ENCODE assay signal across 14 cellular contexts in the genomic region with DNA sequence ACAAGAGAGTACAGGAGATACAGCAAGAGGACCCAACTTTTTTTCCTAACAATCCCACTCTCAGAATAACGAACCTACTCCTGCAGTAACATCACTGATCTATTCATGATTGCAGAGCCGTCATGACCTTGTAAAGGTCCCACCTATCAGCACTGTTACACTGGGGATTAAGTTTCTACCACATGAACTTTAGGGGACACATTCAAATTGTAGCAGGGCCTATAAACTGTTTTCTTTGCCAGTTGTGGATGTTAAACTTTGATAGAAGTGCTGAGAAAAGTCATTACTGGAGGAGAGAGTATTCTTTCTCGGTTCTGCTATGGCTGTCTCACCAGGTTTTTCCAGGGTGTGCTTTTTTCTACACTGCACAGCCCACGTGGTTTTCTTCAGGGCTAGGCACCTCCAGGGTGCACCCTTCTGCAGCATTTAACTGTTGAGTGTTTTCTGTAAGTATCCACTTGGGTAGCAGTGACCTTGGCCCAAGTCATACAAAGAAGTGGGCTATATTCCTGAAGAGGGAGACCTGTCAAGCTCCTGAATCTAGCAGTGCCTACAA.
DNase-seq lines count a peak whose midpoint lies in the region; ATAC-seq and TF ChIP-seq lines count a peak whose summit lies in the region.
"Had no signal": no experiment of that assay in that cellular context is flagged by ENCODE, and none has a peak within 500 bp of the region (broad histone marks: within the 10 kb centered on the region; RNA-seq: fewer than 3 reads in every experiment).

No MANE protein-coding gene starts in this region.

- H4K20me1 ChIP-seq in neural progenitor cell (ENCODE audit: low read depth): no peaks in the 10 kb centered on the region

- intact Hi-C loops in activated T-helper 2 cell treated with anti-CD3 and anti-CD28 coated beads, Interferon-gamma antibody, Interleukin-2, Interleukin-4, amounts not matched to agents 10 μg/mL and 5 μg/mL and 100 μg/mL, durations not matched to agents 14 hours and 24 hours and 36 hours (cut with micrococcal nuclease): loop anchor here (1.0 to 2.0 kb wide), 2 partner anchors 8 to 68 kb away; no protein-coding TSS in a partner anchor

- H3K9me3 ChIP-seq in neural progenitor cell (ENCODE audit: low read depth): no peaks in the 10 kb centered on the region
- H3K9me3 ChIP-seq: left ventricle myocardium inferior had no signal

- peaks cover 35% of the 10 kb centered on the region for H3K4me1 Mint-ChIP-seq in activated T-helper 2 cell treated with anti-CD3 and anti-CD28 coated beads, Interferon-gamma antibody, Interleukin-2, Interleukin-4, amounts not matched to agents 10 μg/mL and 5 μg/mL and 100 μg/mL, durations not matched to agents 14 hours and 24 hours and 36 hours (ENCODE audit: low read depth)
- no peaks in the 10 kb centered on the region for H3K4me1 Mint-ChIP-seq in neural progenitor cell

- H3K36me3 Mint-ChIP-seq in activated T-helper 2 cell treated with anti-CD3 and anti-CD28 coated beads, Interferon-gamma antibody, Interleukin-2, Interleukin-4, amounts not matched to agents 10 μg/mL and 5 μg/mL and 100 μg/mL, durations not matched to agents 14 hours and 24 hours and 36 hours (ENCODE audit: low read depth): peaks cover 25% of the 10 kb centered on the region
- H3K36me3 Mint-ChIP-seq in neural progenitor cell: no peaks in the 10 kb centered on the region

- no peak overlapping the region for H3K27ac ChIP-seq in neural progenitor cell
- H3K27ac ChIP-seq: left ventricle myocardium inferior, PC-9 had no signal

- H3K4me3 ChIP-seq in neural progenitor cell (no peak overlapping the region), H7 (ENCODE audit: insufficient read depth, low read depth, low read length) (no peak overlapping the region)
- H3K4me3 ChIP-seq: left ventricle myocardium inferior, PC-9 had no signal

- peak; percentile 41 to 44 for ATAC-seq in activated CD4-positive, CD25-positive, alpha-beta regulatory T cell treated with anti-CD3 and anti-CD28 coated beads, Interleukin-2, amount 50 U/mL, for 24 hours
- ATAC-seq in GM19395 (IDR thresholded peaks at IDR 0.05; ENCODE audit: unreplicated experiment): peak; percentile 98
- peak; percentile 74 for ATAC-seq in HG02981 (IDR thresholded peaks at IDR 0.05; ENCODE audit: unreplicated experiment)

- peaks cover 25% of the 10 kb centered on the region for H3K9me3 Mint-ChIP-seq in activated T-helper 2 cell treated with anti-CD3 and anti-CD28 coated beads, Interferon-gamma antibody, Interleukin-2, Interleukin-4, amounts not matched to agents 10 μg/mL and 5 μg/mL and 100 μg/mL, durations not matched to agents 14 hours and 24 hours and 36 hours
- H3K9me3 Mint-ChIP-seq in neural progenitor cell: peaks cover under 1% of the 10 kb centered on the region

- H3F3A ChIP-seq in neural progenitor cell (ENCODE audit: low read depth): no peaks in the 10 kb centered on the region

- peak overlapping the region; percentile 66 for H3K27ac Mint-ChIP-seq in activated T-helper 2 cell treated with anti-CD3 and anti-CD28 coated beads, Interferon-gamma antibody, Interleukin-2, Interleukin-4, amounts not matched to agents 10 μg/mL and 5 μg/mL and 100 μg/mL, durations not matched to agents 14 hours and 24 hours and 36 hours
- H3K27ac Mint-ChIP-seq in neural progenitor cell: no peak overlapping the region

- H3K36me3 ChIP-seq in neural progenitor cell (no peaks in the 10 kb centered on the region), H7 (replicated peaks; ENCODE audit: control insufficient read depth, insufficient read depth, low read length) (no peaks in the 10 kb centered on the region)
- H3K36me3 ChIP-seq: left ventricle myocardium inferior had no signal

- H3K27me3 ChIP-seq in neural progenitor cell (no peaks in the 10 kb centered on the region), H7 (ENCODE audit: control insufficient read depth, insufficient read depth, low read length) (no peaks in the 10 kb centered on the region)

- no peak overlapping the region for H3K9ac ChIP-seq in neural progenitor cell

- no peak for DNase-seq in activated CD4-positive, CD25-positive, alpha-beta regulatory T cell (lab: John Stamatoyannopoulos, UW)
- no peak for DNase-seq in activated T-helper 2 cell treated with anti-CD3 and anti-CD28 coated beads, Interferon-gamma antibody, Interleukin-2, Interleukin-4, amounts not matched to agents 10 μg/mL and 5 μg/mL and 100 μg/mL, durations not matched to agents 14 hours and 24 hours and 36 hours (ENCODE audit: low spot score)
- no peak for DNase-seq in neural progenitor cell (ENCODE audit: low spot score)
- DNase-seq in H7: no peak
- no peak for DNase-seq in NCI-H1092 (lab: John Stamatoyannopoulos, UW)
- DNase-seq: dermis blood vessel endothelial cell, DMS153, left ventricle myocardium inferior, NCI-H187, occipital lobe, PC-9 had no signal

- no peaks in the 10 kb centered on the region for H3K79me2 ChIP-seq in neural progenitor cell (ENCODE audit: low read depth)

- H3K4me2 ChIP-seq in neural progenitor cell: no peak overlapping the region
- H3K4me2 ChIP-seq: PC-9 had no signal

- TF ChIP-seq CTCF in neural progenitor cell (IDR thresholded peaks at IDR 0.05): no peak

- no peaks in the 10 kb centered on the region for H3K4me1 ChIP-seq in neural progenitor cell
- H3K4me1 ChIP-seq: left ventricle myocardium inferior had no signal

- no peaks in the 10 kb centered on the region for H3K27me3 Mint-ChIP-seq in activated T-helper 2 cell treated with anti-CD3 and anti-CD28 coated beads, Interferon-gamma antibody, Interleukin-2, Interleukin-4, amounts not matched to agents 10 μg/mL and 5 μg/mL and 100 μg/mL, durations not matched to agents 14 hours and 24 hours and 36 hours (ENCODE audit: low read depth)
- H3K27me3 Mint-ChIP-seq in neural progenitor cell (ENCODE audit: insufficient read depth, low read depth): no peaks in the 10 kb centered on the region

- no peak overlapping the region for H3K4me3 Mint-ChIP-seq in activated T-helper 2 cell treated with anti-CD3 and anti-CD28 coated beads, Interferon-gamma antibody, Interleukin-2, Interleukin-4, amounts not matched to agents 10 μg/mL and 5 μg/mL and 100 μg/mL, durations not matched to agents 14 hours and 24 hours and 36 hours (ENCODE audit: low read depth)
- H3K4me3 Mint-ChIP-seq in neural progenitor cell: no peak overlapping the region

- no peak overlapping the region for H2AFZ ChIP-seq in neural progenitor cell (replicated peaks)
- H2AFZ ChIP-seq: PC-9 had no signal

Comparison
In these comparisons a context has a peak if more than half of its experiments do, and no peak if none do; other contexts are left out.
1. ATAC-seq: peak in every context shown above with its lines; median percentile 98 in GM19395; 74 in HG02981; 42 in activated CD4-positive, CD25-positive, alpha-beta regulatory T cell treated with anti-CD3 and anti-CD28 coated beads, Interleukin-2, amount 50 U/mL, for 24 hours.